10 cellular contexts compared by ENCODE assay signal in the genomic region with DNA sequence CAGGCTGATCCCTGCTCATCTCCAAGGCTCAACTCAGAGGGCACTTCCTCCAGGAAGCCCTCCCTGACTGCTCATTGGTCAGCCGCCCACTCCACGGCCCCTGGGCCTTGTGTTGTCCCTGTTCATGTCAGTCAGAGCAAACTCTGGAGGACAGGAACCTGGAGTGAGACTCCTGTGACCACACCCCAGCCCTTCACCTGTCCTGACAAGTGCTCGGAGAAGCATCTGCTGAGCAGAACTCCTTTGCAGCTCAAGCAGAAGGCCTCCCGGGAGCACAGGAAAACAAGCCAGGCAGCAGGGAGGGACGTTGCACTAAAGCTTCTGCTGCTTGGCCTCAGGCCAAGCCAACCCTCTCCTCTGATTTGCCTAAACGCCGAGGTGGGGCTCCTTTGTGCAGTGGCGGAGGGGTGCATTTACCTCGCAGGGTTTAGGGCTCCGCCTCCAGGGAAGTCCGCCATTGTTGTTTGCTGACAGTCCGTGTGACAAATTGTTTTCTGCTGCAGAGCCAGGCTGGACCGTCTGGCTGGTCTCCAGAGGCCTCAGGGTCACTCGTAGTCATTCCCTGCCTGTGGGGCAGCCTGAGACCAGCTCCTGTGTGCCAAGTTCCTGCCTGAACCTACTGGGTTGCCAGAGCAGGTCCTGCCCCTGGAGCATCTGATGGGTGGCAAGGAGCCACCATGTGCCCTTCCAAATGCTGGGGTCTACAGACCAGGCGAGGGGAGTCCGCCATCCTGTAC.
A peak's percentile ranks its signal among the peaks of the same experiment; 100 is the strongest.
DNase-seq lines count a peak whose midpoint lies in the region; ATAC-seq and TF ChIP-seq lines count a peak whose summit lies in the region.
"Had no signal": no experiment of that assay in that cellular context is flagged by ENCODE, and none has a peak within 500 bp of the region (broad histone marks: within the 10 kb centered on the region; RNA-seq: fewer than 3 reads in every experiment).

No MANE protein-coding gene starts in this region.

- no peak for ATAC-seq in GM18868 (IDR thresholded peaks at IDR 0.05; ENCODE audit: unreplicated experiment)

- no peak overlapping the region for H2BK120ac ChIP-seq in mesendoderm (ENCODE audit: low read depth, low read length)

- no peak overlapping the region for H4K8ac ChIP-seq in mesendoderm (ENCODE audit: low read depth, low read length)

- H3K79me2 ChIP-seq in mesendoderm (ENCODE audit: control insufficient read depth, insufficient read depth, low read length) = no peaks in the 10 kb centered on the region

- no peak overlapping the region for H2BK5ac ChIP-seq in mesendoderm (ENCODE audit: low read length)

- no peaks in the 10 kb centered on the region for H3K79me1 ChIP-seq in mesendoderm (ENCODE audit: low read length)

- no peak for TF ChIP-seq CTCF in esophagus squamous epithelium (IDR thresholded peaks at IDR 0.05)
- no peak for TF ChIP-seq CTCF in GM10266 (IDR thresholded peaks at IDR 0.05; ENCODE audit: control insufficient read depth, insufficient read depth, low read depth, missing control alignments)

- no peak for TF ChIP-seq POLR2A in esophagus squamous epithelium (IDR thresholded peaks at IDR 0.05)

- H2BK15ac ChIP-seq in mesendoderm (replicated peaks; ENCODE audit: low read depth) = no peak overlapping the region

- no CpG with 5 or more reads among the region's 16 CpGs for WGBS in mesendoderm (ENCODE audit: extremely low coverage, insufficient coverage, low lambda C conversion rate)
- WGBS in esophagus squamous epithelium, 2 donors = 4 to 8% methylated on average over 8 to 9 of the region's 16 CpGs

- no peak overlapping the region for H3K4me3 ChIP-seq in mesendoderm (ENCODE audit: low read length)
- H3K4me3 ChIP-seq in esophagus squamous epithelium = peak overlapping the region in 1 of 4 donors; percentile 6
- H3K4me3 ChIP-seq: heart left ventricle, tibial artery had no signal

- H4K5ac ChIP-seq in mesendoderm (ENCODE audit: low read length) = no peak overlapping the region

- no peaks in the 10 kb centered on the region for H3K4me1 ChIP-seq in mesendoderm (ENCODE audit: control insufficient read depth, low read depth, low read length)
- H3K4me1 ChIP-seq in esophagus squamous epithelium = peaks cover 0 to 19% (median 11%) of the 10 kb centered on the region in 3 donors

- no peak overlapping the region for H3K4ac ChIP-seq in mesendoderm (ENCODE audit: low read depth, low read length)

- H2AK5ac ChIP-seq in mesendoderm (ENCODE audit: low read length) = no peak overlapping the region

- H3K27me3 ChIP-seq in mesendoderm (ENCODE audit: insufficient read depth, low read length, poor library complexity) = no peaks in the 10 kb centered on the region
- peaks cover 0 to 82% (median 0%) of the 10 kb centered on the region in 4 donors for H3K27me3 ChIP-seq in esophagus squamous epithelium

- H3K9ac ChIP-seq in mesendoderm (ENCODE audit: low read length) = no peak overlapping the region

- no peak overlapping the region for H3K4me2 ChIP-seq in mesendoderm (ENCODE audit: low read length)

- no peak overlapping the region for H3K56ac ChIP-seq in mesendoderm (ENCODE audit: low read length)

- H3K23ac ChIP-seq in mesendoderm (ENCODE audit: low read length) = no peak overlapping the region

- H3K18ac ChIP-seq in mesendoderm (ENCODE audit: low read length) = no peak overlapping the region

- H3K36me3 ChIP-seq in mesendoderm (ENCODE audit: control insufficient read depth, insufficient read depth, low read length) = no peaks in the 10 kb centered on the region
- no peaks in the 10 kb centered on the region for H3K36me3 ChIP-seq in esophagus squamous epithelium
- H3K36me3 ChIP-seq: heart left ventricle, tibial artery had no signal

- DNase-seq in DMS53 treated with DMSO at 0.1 percent for 48 hours (lab: John Stamatoyannopoulos, UW; ENCODE audit: unreplicated experiment) (peak; percentile 96), NCI-H1417 (lab: John Stamatoyannopoulos, UW) (peak; percentile 95 to 99 (median 99)), RPMI7951 (ENCODE audit: low read depth) (peak; percentile 35), mesendoderm (peak; percentile 67), esophagus squamous epithelium (lab: John Stamatoyannopoulos, UW) (no peak), GM10266 (ENCODE audit: extremely low spot score) (no peak), HCEC 1CT (no peak)
- DNase-seq: tibial artery had no signal

- no peaks in the 10 kb centered on the region for H3K9me3 ChIP-seq in esophagus squamous epithelium
- H3K9me3 ChIP-seq: heart left ventricle, tibial artery had no signal

- H3K27ac ChIP-seq in mesendoderm (ENCODE audit: low read depth, low read length) = no peak overlapping the region
- no peak overlapping the region for H3K27ac ChIP-seq in esophagus squamous epithelium
- H3K27ac ChIP-seq: heart left ventricle, tibial artery had no signal

- intact Hi-C loops in esophagus squamous epithelium (cut with DNase I) = no loop called here

Comparison
In these comparisons a context has a peak if more than half of its experiments do, and no peak if none do; other contexts are left out.
1. DNase-seq: peak in DMS53 treated with DMSO at 0.1 percent for 48 hours (single experiment), NCI-H1417 (3 of 3), RPMI7951 (single experiment) and mesendoderm (single experiment); none in esophagus squamous epithelium (single experiment), GM10266 (single experiment) and HCEC 1CT (single experiment).